ENCODE assay signal across 8 cellular contexts in genomic region chr19:35090160-35090794, GRCh38. TPM values are rescaled to one million over a fixed set of nuclear protein-coding genes. Genes with fewer than 3 reads are reported as not detected.
DNase-seq lines count a peak whose midpoint lies in the region; ATAC-seq, FAIRE-seq and TF ChIP-seq lines count a peak whose summit lies in the region.
"Had no signal": no experiment of that assay in that cellular context is flagged by ENCODE, and none has a peak within 500 bp of the region (broad histone marks: within the 10 kb centered on the region; RNA-seq: fewer than 3 reads in every experiment).

No MANE protein-coding gene starts in this region.

- TF ChIP-seq CTCF in GM12872 (IDR thresholded peaks at IDR 0.05; ENCODE audit: insufficient read depth, low read depth, low read length) = peak; percentile 77
- TF ChIP-seq CTCF in chondrocyte (IDR thresholded peaks at IDR 0.05) = peak; percentile 81
- TF ChIP-seq CTCF in kidney (IDR thresholded peaks at IDR 0.05; ENCODE audit: borderline replicate concordance, extremely low read depth, insufficient read depth) = peak; percentile 51

- H3K27me3 Mint-ChIP-seq in chondrocyte (ENCODE audit: low read depth) = no peaks in the 10 kb centered on the region

- H3K4me1 Mint-ChIP-seq in chondrocyte (ENCODE audit: low read depth) = peaks cover 9% of the 10 kb centered on the region

- no peaks in the 10 kb centered on the region for H3K36me3 ChIP-seq in kidney (ENCODE audit: control insufficient read depth in 1 of 2, insufficient read depth in 2 of 2, low read length in 2 of 2)

- H3K27ac ChIP-seq in kidney (ENCODE audit: low read depth in 2 of 2, low read length in 2 of 2) = no peak overlapping the region
- H3K27ac ChIP-seq: epithelial cell of prostate had no signal

- H3K9me3 ChIP-seq in kidney (ENCODE audit: control insufficient read depth in 1 of 2, low read length in 2 of 2) = no peaks in the 10 kb centered on the region

- no peak overlapping the region for H3K27ac Mint-ChIP-seq in chondrocyte (ENCODE audit: unreplicated experiment)

- H3K4me3 Mint-ChIP-seq in chondrocyte (ENCODE audit: unreplicated experiment) = no peak overlapping the region

- H3K36me3 Mint-ChIP-seq in chondrocyte (ENCODE audit: low read depth) = no peaks in the 10 kb centered on the region

- H3K9ac ChIP-seq in kidney (ENCODE audit: low read length in 2 of 2) = no peak overlapping the region

- peak overlapping the region in 1 of 2 donors; percentile 22 for H3K4me3 ChIP-seq in kidney (ENCODE audit: low read length in 2 of 2)

- no peak for ATAC-seq in GM21515 (IDR thresholded peaks at IDR 0.05; ENCODE audit: unreplicated experiment)

- H3K9me3 Mint-ChIP-seq in chondrocyte (ENCODE audit: low read depth) = no peaks in the 10 kb centered on the region

- H3K4me1 ChIP-seq in kidney (ENCODE audit: control insufficient read depth in 1 of 2, insufficient read depth in 1 of 2, low read depth in 1 of 2, low read length in 2 of 2) = no peaks in the 10 kb centered on the region

- DNase-seq in NCI-H1092 (lab: John Stamatoyannopoulos, UW) (peak; percentile 18), T-helper 9 cell (peak; percentile 23), chondrocyte (ENCODE audit: low spot score) (no peak), kidney (no peak)
- peak; percentile 37 to 42 for DNase-seq in stimulated activated CD4-positive, alpha-beta T cell treated with anti-CD3 and anti-CD28 coated beads, Interleukin-2, amount 100 ng/mL, for 48 hours

- intact Hi-C loops in kidney (cut with DNase I) = no loop called here

- FAIRE-seq in kidney (lab: Jason Lieb, UNC) = no peak

RNA-seq across cellular contexts. Expression of gene FXYD3, which starts 25.3 kb away (rescaled TPM):
- not detected in 3 replicates for total RNA-seq in chondrocyte
- total RNA-seq in kidney = 33.7 TPM
- 26.4 TPM for polyA plus RNA-seq in kidney (ENCODE audit: insufficient read depth, low read depth, low replicate concordance)

RNA-seq across cellular contexts. Expression of gene LGI4, which starts 44.6 kb away (rescaled TPM):
- total RNA-seq in chondrocyte = 0.46 to 2.2 TPM (median 1.3 TPM) in 3 replicates
- total RNA-seq in kidney = 7.5 TPM
- polyA plus RNA-seq in kidney (ENCODE audit: insufficient read depth, low read depth, low replicate concordance) = 5.1 TPM

RNA-seq across cellular contexts. Expression of gene FXYD1, which starts 48.3 kb away (rescaled TPM):
- total RNA-seq in chondrocyte (2.9 to 7.8 TPM (median 7.1 TPM) in 3 replicates), kidney (31.8 TPM)
- 39.0 TPM for polyA plus RNA-seq in kidney (ENCODE audit: insufficient read depth, low read depth, low replicate concordance)

RNA-seq across cellular contexts. Expression of gene HPN, which starts 48.8 kb away (rescaled TPM):
- total RNA-seq in chondrocyte (not detected in 3 replicates), kidney (134 TPM)
- polyA plus RNA-seq in kidney (ENCODE audit: insufficient read depth, low read depth, low replicate concordance) = 331 TPM

RNA-seq across cellular contexts. Expression of gene FXYD7, which starts 52.8 kb away (rescaled TPM):
- not detected in 3 replicates for total RNA-seq in chondrocyte
- 0.94 TPM for total RNA-seq in kidney
- not detected for polyA plus RNA-seq in kidney (ENCODE audit: insufficient read depth, low read depth, low replicate concordance)

Comparison
In these comparisons a context has a peak if more than half of its experiments do, and no peak if none do; other contexts are left out.
1. DNase-seq: peak in NCI-H1092 (single experiment), T-helper 9 cell (single experiment) and stimulated activated CD4-positive, alpha-beta T cell treated with anti-CD3 and anti-CD28 coated beads, Interleukin-2, amount 100 ng/mL, for 48 hours (2 of 2); none in chondrocyte (single experiment) and kidney (single experiment).
2. RNA of gene FXYD3, which starts 25.3 kb away (total RNA-seq): 33.7 TPM in kidney (single experiment); not detected in chondrocyte; every median in the first group is over 10 times any median in the second.
3. Peak in every context shown above with its lines, with median percentiles within 50 percentile points of each other: CTCF ChIP-seq.